In the genomic region with DNA sequence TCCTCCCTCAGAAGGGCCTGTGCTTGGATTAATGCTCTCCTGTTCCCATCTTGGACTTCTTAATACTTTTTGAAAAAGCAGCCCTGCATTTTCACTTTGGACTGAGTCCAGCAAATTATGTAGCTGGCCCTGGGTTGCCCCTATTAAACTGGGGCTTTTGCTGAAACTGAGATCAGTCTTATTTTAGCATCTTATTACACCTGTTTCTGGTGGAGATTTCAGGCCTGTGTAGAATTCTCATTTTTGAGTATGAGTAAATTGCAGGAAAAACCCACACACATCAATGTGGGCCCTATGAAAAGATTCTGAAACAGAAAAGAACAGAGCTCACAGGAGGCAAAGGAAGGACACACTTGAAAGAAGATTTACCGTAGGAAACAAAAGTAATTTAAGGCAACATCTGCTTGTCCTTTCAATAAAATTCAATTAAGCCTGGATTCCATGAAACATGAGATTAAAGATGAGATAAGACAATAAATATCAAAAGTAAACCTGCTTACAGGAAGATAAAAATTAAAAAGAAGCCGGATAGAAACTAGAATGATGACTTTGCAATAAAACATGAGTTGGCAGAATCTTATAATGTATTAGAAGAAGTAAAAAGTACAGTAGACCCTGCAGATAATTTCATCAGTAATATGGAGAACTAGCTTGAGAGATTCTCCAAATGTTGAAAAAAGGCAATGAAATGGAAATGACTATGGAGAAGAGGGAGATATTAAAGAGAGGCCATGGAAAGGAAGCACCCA, we compare ENCODE assay signal across 12 cellular contexts.
DNase-seq lines count a peak whose midpoint lies in the region; ATAC-seq, FAIRE-seq and TF ChIP-seq lines count a peak whose summit lies in the region.
"Had no signal": no experiment of that assay in that cellular context is flagged by ENCODE, and none has a peak within 500 bp of the region (broad histone marks: within the 10 kb centered on the region; RNA-seq: fewer than 3 reads in every experiment).

No MANE protein-coding gene starts in this region.

- FAIRE-seq in GM18507 (lab: Jason Lieb, UNC), result peak; percentile 45

- ATAC-seq in GM21423 (IDR thresholded peaks at IDR 0.05; ENCODE audit: unreplicated experiment) (peak; percentile 39), HG02938 (IDR thresholded peaks at IDR 0.05; ENCODE audit: unreplicated experiment) (peak; percentile 46), HG02970 (IDR thresholded peaks at IDR 0.05; ENCODE audit: low FRiP score, unreplicated experiment) (no peak), SK-N-SH treated with all-trans-retinoic acid at 6 μM for 48 hours (no peak)

- no peak for DNase-seq in GM18507 (ENCODE audit: extremely low spot score, insufficient read length, low read depth)
- DNase-seq in NCI-H82 (lab: John Stamatoyannopoulos, UW), result peak; percentile 56
- no peak for DNase-seq in mucosa of gallbladder (ENCODE audit: low spot score)
- no peak for DNase-seq in occipital lobe (lab: John Stamatoyannopoulos, UW)
- DNase-seq: KBM-7, mammary epithelial cell, NCI-H1417, NCI-H510A treated with DMSO at 0.1 percent for 48 hours had no signal

TF ChIP-seq in SK-N-SH treated with all-trans-retinoic acid at 6 μM for 48 hours, 23 proteins besides CTCF, POLR2A, EP300 and RAD21:
- TF ChIP-seq GLIS3 (CRISPR knock-in tag; IDR thresholded peaks at IDR 0.05), result no peak
- TF ChIP-seq CREB5 (CRISPR knock-in tag; IDR thresholded peaks at IDR 0.05; ENCODE audit: low read depth), result no peak
- no peak for TF ChIP-seq ZNF70 (CRISPR knock-in tag; IDR thresholded peaks at IDR 0.05)
- TF ChIP-seq SNAI2 (CRISPR knock-in tag; IDR thresholded peaks at IDR 0.05), result no peak
- no peak for TF ChIP-seq ARNTL (CRISPR knock-in tag; IDR thresholded peaks at IDR 0.05; ENCODE audit: borderline replicate concordance, low read depth)
- TF ChIP-seq, protein P1, sequence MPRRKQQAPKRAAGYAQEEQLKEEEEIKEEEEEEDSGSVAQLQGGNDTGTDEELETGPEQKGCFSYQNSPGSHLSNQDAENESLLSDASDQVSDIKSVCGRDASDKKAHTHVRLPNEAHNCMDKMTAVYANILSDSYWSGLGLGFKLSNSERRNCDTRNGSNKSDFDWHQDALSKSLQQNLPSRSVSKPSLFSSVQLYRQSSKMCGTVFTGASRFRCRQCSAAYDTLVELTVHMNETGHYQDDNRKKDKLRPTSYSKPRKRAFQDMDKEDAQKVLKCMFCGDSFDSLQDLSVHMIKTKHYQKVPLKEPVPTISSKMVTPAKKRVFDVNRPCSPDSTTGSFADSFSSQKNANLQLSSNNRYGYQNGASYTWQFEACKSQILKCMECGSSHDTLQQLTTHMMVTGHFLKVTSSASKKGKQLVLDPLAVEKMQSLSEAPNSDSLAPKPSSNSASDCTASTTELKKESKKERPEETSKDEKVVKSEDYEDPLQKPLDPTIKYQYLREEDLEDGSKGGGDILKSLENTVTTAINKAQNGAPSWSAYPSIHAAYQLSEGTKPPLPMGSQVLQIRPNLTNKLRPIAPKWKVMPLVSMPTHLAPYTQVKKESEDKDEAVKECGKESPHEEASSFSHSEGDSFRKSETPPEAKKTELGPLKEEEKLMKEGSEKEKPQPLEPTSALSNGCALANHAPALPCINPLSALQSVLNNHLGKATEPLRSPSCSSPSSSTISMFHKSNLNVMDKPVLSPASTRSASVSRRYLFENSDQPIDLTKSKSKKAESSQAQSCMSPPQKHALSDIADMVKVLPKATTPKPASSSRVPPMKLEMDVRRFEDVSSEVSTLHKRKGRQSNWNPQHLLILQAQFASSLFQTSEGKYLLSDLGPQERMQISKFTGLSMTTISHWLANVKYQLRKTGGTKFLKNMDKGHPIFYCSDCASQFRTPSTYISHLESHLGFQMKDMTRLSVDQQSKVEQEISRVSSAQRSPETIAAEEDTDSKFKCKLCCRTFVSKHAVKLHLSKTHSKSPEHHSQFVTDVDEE (CRISPR knock-in tag; IDR thresholded peaks at IDR 0.05), result no peak

Comparison
In these comparisons a context has a peak if more than half of its experiments do, and no peak if none do; other contexts are left out.
1. ATAC-seq: peak in GM21423 (single experiment) and HG02938 (single experiment); none in HG02970 (single experiment) and SK-N-SH treated with all-trans-retinoic acid at 6 μM for 48 hours (single experiment).